19 cellular contexts compared by ENCODE assay signal in the genomic region with DNA sequence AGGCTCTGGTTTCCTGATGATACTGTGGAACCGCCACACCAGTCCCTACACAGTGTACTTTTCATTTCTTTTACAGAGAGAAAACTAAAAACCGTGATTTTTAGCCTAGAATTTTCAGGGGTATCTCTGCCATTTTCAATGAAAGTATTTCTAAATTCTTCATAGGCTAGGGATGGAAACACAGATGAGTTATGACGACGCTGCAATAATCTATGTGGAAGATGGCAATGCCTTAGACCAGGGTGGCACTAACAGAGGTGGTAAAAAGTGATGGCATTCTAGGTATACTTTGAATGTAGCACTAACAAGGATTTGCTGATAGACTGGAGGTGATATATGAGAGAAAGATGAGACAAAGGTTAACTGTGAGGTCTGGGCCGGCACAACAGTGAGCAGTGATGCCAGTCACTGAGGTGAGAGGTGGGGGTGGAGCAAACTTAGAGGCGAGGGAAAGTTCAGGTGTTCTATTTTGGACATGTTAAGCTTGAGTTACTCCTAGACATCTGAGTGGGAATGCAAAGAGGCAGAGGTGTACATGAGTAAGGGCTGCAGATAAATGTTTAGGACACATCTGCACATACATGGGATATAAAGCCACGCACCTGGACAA. TPM values are rescaled to one million over a fixed set of nuclear protein-coding genes. Genes with fewer than 3 reads are reported as not detected.
A peak's percentile ranks its signal among the peaks of the same experiment; 100 is the strongest.
DNase-seq lines count a peak whose midpoint lies in the region; ATAC-seq, FAIRE-seq and TF ChIP-seq lines count a peak whose summit lies in the region.
"Had no signal": no experiment of that assay in that cellular context is flagged by ENCODE, and none has a peak within 500 bp of the region (broad histone marks: within the 10 kb centered on the region; RNA-seq: fewer than 3 reads in every experiment).

No MANE protein-coding gene starts in this region.

- H3K9me3 ChIP-seq in OCI-LY3 (ENCODE audit: insufficient read depth, low read length), result no peaks in the 10 kb centered on the region
- H3K9me3 ChIP-seq: heart left ventricle, transverse colon had no signal

- peak overlapping the region; percentile 4; the same call in 1 of the 2 replicates for H3K9ac ChIP-seq in OCI-LY3 (ENCODE audit: low read length)

- H3K4me3 Mint-ChIP-seq in chondrocyte (ENCODE audit: unreplicated experiment), result no peak overlapping the region
- H3K4me3 Mint-ChIP-seq: central memory CD8-positive, alpha-beta T cell; T-helper 17 cell had no signal

- H3K36me3 ChIP-seq in OCI-LY3 (replicated peaks; ENCODE audit: low read depth, low read length), result peaks cover 27% of the 10 kb centered on the region

- H3K36me3 Mint-ChIP-seq in chondrocyte (ENCODE audit: low read depth), result peaks cover 41% of the 10 kb centered on the region

- no peak for FAIRE-seq in RCC 7860 (lab: Jason Lieb, UNC)
- FAIRE-seq: D721Med had no signal

- H3K4me1 Mint-ChIP-seq in chondrocyte (ENCODE audit: low read depth), result peaks cover 21% of the 10 kb centered on the region

- peak overlapping the region; percentile 42 for H3K4me3 ChIP-seq in OCI-LY3 (ENCODE audit: low read length)
- H3K4me3 ChIP-seq: heart left ventricle, transverse colon had no signal

- TF ChIP-seq CTCF in OCI-LY3 (IDR thresholded peaks at IDR 0.05; ENCODE audit: low read depth, low read length) (no peak), chondrocyte (IDR thresholded peaks at IDR 0.05) (no peak)

- DNase-seq in RCC 7860 (ENCODE audit: low spot score) (no peak), NCI-H146 treated with DMSO at 0.1 percent for 48 hours (lab: John Stamatoyannopoulos, UW; ENCODE audit: unreplicated experiment) (no peak), chondrocyte (ENCODE audit: low spot score) (no peak), pons (ENCODE audit: low spot score) (no peak)
- DNase-seq: activated CD4-positive, alpha-beta T cell treated with anti-CD3 and anti-CD28 coated beads for 1 hour; HCEC 1CT; heart left ventricle; kidney glomerular epithelial cell; NCI-H187 treated with DMSO at 0.1 percent for 48 hours; NCI-H526 treated with DMSO at 0.1 percent for 48 hours; RPMI8226; T-helper 17 cell; transverse colon had no signal

- peak overlapping the region; percentile 73 for H3K4me2 ChIP-seq in OCI-LY3 (ENCODE audit: low read length)

- no peaks in the 10 kb centered on the region for H4K20me1 ChIP-seq in OCI-LY3 (ENCODE audit: insufficient read depth, low read length)

- no peak overlapping the region for H3K27ac Mint-ChIP-seq in chondrocyte (ENCODE audit: unreplicated experiment)

- H3K4me1 ChIP-seq in OCI-LY3 (ENCODE audit: low read length), result peaks cover 39% of the 10 kb centered on the region

- H3K9me3 Mint-ChIP-seq in chondrocyte (ENCODE audit: low read depth), result no peaks in the 10 kb centered on the region
- H3K9me3 Mint-ChIP-seq: central memory CD8-positive, alpha-beta T cell had no signal

- ATAC-seq in GM18499 (IDR thresholded peaks at IDR 0.05; ENCODE audit: insufficient read depth, unreplicated experiment), result peak; percentile 4
- peak; percentile 26 for ATAC-seq in GM19395 (IDR thresholded peaks at IDR 0.05; ENCODE audit: unreplicated experiment)
- peak; percentile 23 for ATAC-seq in HG02885 (IDR thresholded peaks at IDR 0.05; ENCODE audit: poor library complexity, unreplicated experiment)
- ATAC-seq: heart left ventricle, T-helper 17 cell had no signal

- H3K27me3 Mint-ChIP-seq in chondrocyte (ENCODE audit: low read depth), result no peaks in the 10 kb centered on the region
- H3K27me3 Mint-ChIP-seq: central memory CD8-positive, alpha-beta T cell; T-helper 17 cell had no signal

- no peak overlapping the region for H2AFZ ChIP-seq in OCI-LY3 (ENCODE audit: low read depth, low read length)

- no peaks in the 10 kb centered on the region for H3K79me2 ChIP-seq in OCI-LY3 (ENCODE audit: low read length)

- H3K27ac ChIP-seq in OCI-LY3 (ENCODE audit: low read length), result peak overlapping the region; percentile 86
- H3K27ac ChIP-seq: transverse colon had no signal

- no peaks in the 10 kb centered on the region for H3K27me3 ChIP-seq in OCI-LY3 (ENCODE audit: low read depth, low read length)
- H3K27me3 ChIP-seq: heart left ventricle, transverse colon had no signal

RNA-seq across cellular contexts. Expression of a gene that starts 56.4 kb away (rescaled TPM):
- 12.7 to 24.9 TPM (median 15.8 TPM) in 3 replicates for total RNA-seq in chondrocyte
